ENCODE assay signal across 11 cellular contexts in genomic region chr15:74420193-74420905, GRCh38. TPM values are rescaled to one million over a fixed set of nuclear protein-coding genes. Genes with fewer than 3 reads are reported as not detected.
DNase-seq lines count a peak whose midpoint lies in the region; ATAC-seq and TF ChIP-seq lines count a peak whose summit lies in the region.
"Had no signal": no experiment of that assay in that cellular context is flagged by ENCODE, and none has a peak within 500 bp of the region (broad histone marks: within the 10 kb centered on the region; RNA-seq: fewer than 3 reads in every experiment).

No MANE protein-coding gene starts in this region.

- H3K4me1 ChIP-seq in Panc1 (ENCODE audit: control insufficient read depth, insufficient read depth, low read length): peaks cover 52% of the 10 kb centered on the region
- H3K4me1 ChIP-seq in smooth muscle cell (ENCODE audit: low read depth): peaks cover 32% of the 10 kb centered on the region

- WGBS in smooth muscle cell (ENCODE audit: low lambda C conversion rate): 76% methylated on average over 10 of the region's 10 CpGs

- H3K27ac ChIP-seq in Panc1 (ENCODE audit: low read length): peak overlapping the region; percentile 42; the same call in 1 of the 2 replicates
- H3K27ac ChIP-seq in smooth muscle cell (ENCODE audit: low read depth): peak overlapping the region; percentile 92

- TF ChIP-seq CTCF in Panc1 (IDR thresholded peaks at IDR 0.05): no peak
- TF ChIP-seq CTCF in glutamatergic neuron (IDR thresholded peaks at IDR 0.05; ENCODE audit: partially characterized antibody, unreplicated experiment): no peak
- TF ChIP-seq CTCF in smooth muscle cell (IDR thresholded peaks at IDR 0.05; ENCODE audit: borderline replicate concordance, insufficient read depth, poor library complexity, severe bottlenecking): no peak

- H3K36me3 ChIP-seq in Panc1 (ENCODE audit: control insufficient read depth, insufficient read depth, low read length) (no peaks in the 10 kb centered on the region), smooth muscle cell (ENCODE audit: low read depth) (no peaks in the 10 kb centered on the region)

- no peaks in the 10 kb centered on the region for H3K9me3 Mint-ChIP-seq in T-helper 2 cell treated with Interferon-gamma antibody and Interleukin-4, amounts not matched to agents 5 μg/mL and 100 μg/mL, for 36 hours
- H3K9me3 Mint-ChIP-seq in glutamatergic neuron (ENCODE audit: unreplicated experiment): peaks cover 6% of the 10 kb centered on the region

- H3K27me3 Mint-ChIP-seq in T-helper 2 cell treated with Interferon-gamma antibody and Interleukin-4, amounts not matched to agents 5 μg/mL and 100 μg/mL, for 36 hours (ENCODE audit: low read depth): no peaks in the 10 kb centered on the region
- H3K27me3 Mint-ChIP-seq in glutamatergic neuron (ENCODE audit: unreplicated experiment): peaks cover 8% of the 10 kb centered on the region

- H4K20me1 ChIP-seq in smooth muscle cell (ENCODE audit: low read depth): peaks cover 86% of the 10 kb centered on the region

- peak overlapping the region; percentile 22 for H3K4me2 ChIP-seq in smooth muscle cell

- CTCF ChIA-PET in Panc1 (lab: Charles Lee): no interaction called here

- H3K27ac Mint-ChIP-seq in T-helper 2 cell treated with Interferon-gamma antibody and Interleukin-4, amounts not matched to agents 5 μg/mL and 100 μg/mL, for 36 hours: peak overlapping the region; percentile 69
- H3K27ac Mint-ChIP-seq in glutamatergic neuron (ENCODE audit: unreplicated experiment): no peak overlapping the region

- H2AFZ ChIP-seq in smooth muscle cell (ENCODE audit: low read depth): no peak overlapping the region

- intact Hi-C loops in Panc1 (cut with micrococcal nuclease; ENCODE audit: unreplicated experiment): no loop called here

- peak; percentile 14; the same call in 1 of the 2 replicates for ATAC-seq in Panc1

- H3F3A ChIP-seq in smooth muscle cell (ENCODE audit: low read depth): peaks cover 6% of the 10 kb centered on the region

- peaks cover 58% of the 10 kb centered on the region for H3K79me2 ChIP-seq in smooth muscle cell (ENCODE audit: low read depth)

- peaks cover 3% of the 10 kb centered on the region for H3K36me3 Mint-ChIP-seq in T-helper 2 cell treated with Interferon-gamma antibody and Interleukin-4, amounts not matched to agents 5 μg/mL and 100 μg/mL, for 36 hours (ENCODE audit: low read depth)
- no peaks in the 10 kb centered on the region for H3K36me3 Mint-ChIP-seq in glutamatergic neuron (ENCODE audit: unreplicated experiment)

- no peak for DNase-seq in T-helper 2 cell treated with Interferon-gamma antibody and Interleukin-4, amounts not matched to agents 5 μg/mL and 100 μg/mL, for 36 hours (ENCODE audit: low spot score)
- DNase-seq in T-helper 2 cell (no peak), Panc1 (ENCODE audit: low read depth, low spot score) (no peak), glutamatergic neuron (no peak), smooth muscle cell (lab: John Stamatoyannopoulos, UW; ENCODE audit: unreplicated experiment) (no peak), cerebellar cortex (ENCODE audit: low spot score) (no peak), GOT3 (lab: John Stamatoyannopoulos, UW) (no peak), GDM1 (lab: John Stamatoyannopoulos, UW) (no peak)
- DNase-seq: activated gamma-delta T cell treated with Interleukin-2 at 50 U/mL for 16 hours, NCI-H1048, occipital lobe had no signal

- BruUV-seq in Panc1 (replicated peaks; lab: Mats Ljungman, UMichigan): no TSS peak

- peaks cover 15% of the 10 kb centered on the region for H3K4me1 Mint-ChIP-seq in T-helper 2 cell treated with Interferon-gamma antibody and Interleukin-4, amounts not matched to agents 5 μg/mL and 100 μg/mL, for 36 hours (ENCODE audit: low read depth)
- peaks cover 54% of the 10 kb centered on the region for H3K4me1 Mint-ChIP-seq in glutamatergic neuron (ENCODE audit: low read depth, unreplicated experiment)

- no peaks in the 10 kb centered on the region for H3K27me3 ChIP-seq in Panc1 (ENCODE audit: control insufficient read depth, insufficient read depth, low read length)
- H3K27me3 ChIP-seq in smooth muscle cell (ENCODE audit: low read depth): no peaks in the 10 kb centered on the region

- H3K9ac ChIP-seq in smooth muscle cell (ENCODE audit: low read depth): no peak overlapping the region

- in situ Hi-C loops in Panc1 (cut with HindIII; ENCODE audit: low pct_unique_long_range_greater_than_20kb, low sequenced_read_pairs): no loop called here

- H3K9me3 ChIP-seq in Panc1 (ENCODE audit: control insufficient read depth, insufficient read depth, low read depth, low read length): no peaks in the 10 kb centered on the region
- no peaks in the 10 kb centered on the region for H3K9me3 ChIP-seq in smooth muscle cell (replicated peaks; ENCODE audit: low read depth)

- POLR2A ChIA-PET in Panc1 (lab: Charles Lee): interaction anchor here (0.6 kb wide), 1 partner anchor 66 kb away, joined by 8 read pairs; no protein-coding TSS in a partner anchor

- no peak overlapping the region for H3K4me3 Mint-ChIP-seq in T-helper 2 cell treated with Interferon-gamma antibody and Interleukin-4, amounts not matched to agents 5 μg/mL and 100 μg/mL, for 36 hours
- peak overlapping the region; percentile 20 for H3K4me3 Mint-ChIP-seq in glutamatergic neuron (ENCODE audit: unreplicated experiment)

- H3K4me3 ChIP-seq in Panc1 (ENCODE audit: low read depth in 2 of 2, low read length in 2 of 2) (no peak overlapping the region), smooth muscle cell (no peak overlapping the region)

RNA-seq across cellular contexts. Expression of gene SEMA7A, which starts 13.4 kb away (rescaled TPM):
- total RNA-seq in Panc1 (2021; ENCODE audit: unreplicated experiment): 11.2 TPM
- polyA plus RNA-seq in Panc1 (2012; ENCODE audit: insufficient read length): 6.3 TPM
- total RNA-seq in glutamatergic neuron (ENCODE audit: unreplicated experiment): 16.2 TPM
- total RNA-seq in smooth muscle cell: 33.7 and 44.5 TPM in 2 replicates
- polyA plus RNA-seq in smooth muscle cell: 9.3 and 14.9 TPM in 2 replicates

RNA-seq across cellular contexts. Expression of gene UBL7, which starts 40.6 kb away (rescaled TPM):
- total RNA-seq in Panc1 (2021; ENCODE audit: unreplicated experiment) (68.5 TPM), glutamatergic neuron (ENCODE audit: unreplicated experiment) (62.6 TPM), smooth muscle cell (54.5 and 60.6 TPM in 2 replicates)
- 82.5 TPM for polyA plus RNA-seq in Panc1 (2012; ENCODE audit: insufficient read length)
- 64.4 and 64.8 TPM in 2 replicates for polyA plus RNA-seq in smooth muscle cell

RNA-seq across cellular contexts. Expression of gene CYP11A1, which starts 52.9 kb away (rescaled TPM):
- 0.57 TPM for total RNA-seq in Panc1 (2021; ENCODE audit: unreplicated experiment)
- polyA plus RNA-seq in Panc1 (2012; ENCODE audit: insufficient read length): 1.5 TPM
- not detected for total RNA-seq in glutamatergic neuron (ENCODE audit: unreplicated experiment)
- 2.2 and 6.6 TPM in 2 replicates for total RNA-seq in smooth muscle cell
- polyA plus RNA-seq in smooth muscle cell: 3.5 and 5.1 TPM in 2 replicates
- total RNA-seq: occipital lobe had no signal
